1 cellular context compared by ENCODE assay signal in the genomic region with DNA sequence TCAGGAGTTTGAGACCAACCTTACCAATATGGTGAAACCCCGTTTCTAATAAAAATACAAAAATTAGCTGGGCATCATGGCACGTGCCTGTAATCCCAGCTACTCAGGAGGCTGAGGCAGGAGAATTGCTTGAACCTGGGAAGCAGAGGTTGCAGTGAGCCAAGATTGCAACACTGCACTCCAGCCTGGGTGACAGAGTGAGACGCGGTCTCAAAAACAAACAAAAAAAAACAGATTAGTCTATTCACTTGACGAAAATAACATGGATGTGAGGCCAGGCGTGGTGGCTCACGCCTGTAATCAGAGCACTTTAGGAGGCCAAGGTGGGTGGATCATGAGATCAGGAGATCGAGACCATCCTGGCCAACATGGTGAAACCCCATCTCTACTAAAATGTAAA.
TF ChIP-seq lines count a peak whose summit lies in the region.

No MANE protein-coding gene starts in this region.

TF ChIP-seq in HepG2, 621 proteins besides CTCF, POLR2A, EP300 and RAD21:
- TF ChIP-seq, protein P1, sequence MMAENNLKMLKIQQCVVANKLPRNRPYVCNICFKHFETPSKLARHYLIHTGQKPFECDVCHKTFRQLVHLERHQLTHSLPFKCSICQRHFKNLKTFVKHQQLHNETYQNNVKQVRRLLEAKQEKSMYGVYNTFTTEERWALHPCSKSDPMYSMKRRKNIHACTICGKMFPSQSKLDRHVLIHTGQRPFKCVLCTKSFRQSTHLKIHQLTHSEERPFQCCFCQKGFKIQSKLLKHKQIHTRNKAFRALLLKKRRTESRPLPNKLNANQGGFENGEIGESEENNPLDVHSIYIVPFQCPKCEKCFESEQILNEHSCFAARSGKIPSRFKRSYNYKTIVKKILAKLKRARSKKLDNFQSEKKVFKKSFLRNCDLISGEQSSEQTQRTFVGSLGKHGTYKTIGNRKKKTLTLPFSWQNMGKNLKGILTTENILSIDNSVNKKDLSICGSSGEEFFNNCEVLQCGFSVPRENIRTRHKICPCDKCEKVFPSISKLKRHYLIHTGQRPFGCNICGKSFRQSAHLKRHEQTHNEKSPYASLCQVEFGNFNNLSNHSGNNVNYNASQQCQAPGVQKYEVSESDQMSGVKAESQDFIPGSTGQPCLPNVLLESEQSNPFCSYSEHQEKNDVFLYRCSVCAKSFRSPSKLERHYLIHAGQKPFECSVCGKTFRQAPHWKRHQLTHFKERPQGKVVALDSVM (CRISPR knock-in tag; IDR thresholded peaks at IDR 0.05): peak; percentile 54; the same call in 1 of the 2 replicates
- TF ChIP-seq, protein P2, sequence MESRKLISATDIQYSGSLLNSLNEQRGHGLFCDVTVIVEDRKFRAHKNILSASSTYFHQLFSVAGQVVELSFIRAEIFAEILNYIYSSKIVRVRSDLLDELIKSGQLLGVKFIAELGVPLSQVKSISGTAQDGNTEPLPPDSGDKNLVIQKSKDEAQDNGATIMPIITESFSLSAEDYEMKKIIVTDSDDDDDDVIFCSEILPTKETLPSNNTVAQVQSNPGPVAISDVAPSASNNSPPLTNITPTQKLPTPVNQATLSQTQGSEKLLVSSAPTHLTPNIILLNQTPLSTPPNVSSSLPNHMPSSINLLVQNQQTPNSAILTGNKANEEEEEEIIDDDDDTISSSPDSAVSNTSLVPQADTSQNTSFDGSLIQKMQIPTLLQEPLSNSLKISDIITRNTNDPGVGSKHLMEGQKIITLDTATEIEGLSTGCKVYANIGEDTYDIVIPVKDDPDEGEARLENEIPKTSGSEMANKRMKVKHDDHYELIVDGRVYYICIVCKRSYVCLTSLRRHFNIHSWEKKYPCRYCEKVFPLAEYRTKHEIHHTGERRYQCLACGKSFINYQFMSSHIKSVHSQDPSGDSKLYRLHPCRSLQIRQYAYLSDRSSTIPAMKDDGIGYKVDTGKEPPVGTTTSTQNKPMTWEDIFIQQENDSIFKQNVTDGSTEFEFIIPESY (CRISPR knock-in tag; IDR thresholded peaks at IDR 0.05): peak; percentile 64; the same call in 1 of the 2 replicates
